4 cellular contexts compared by ENCODE assay signal in the genomic region with DNA sequence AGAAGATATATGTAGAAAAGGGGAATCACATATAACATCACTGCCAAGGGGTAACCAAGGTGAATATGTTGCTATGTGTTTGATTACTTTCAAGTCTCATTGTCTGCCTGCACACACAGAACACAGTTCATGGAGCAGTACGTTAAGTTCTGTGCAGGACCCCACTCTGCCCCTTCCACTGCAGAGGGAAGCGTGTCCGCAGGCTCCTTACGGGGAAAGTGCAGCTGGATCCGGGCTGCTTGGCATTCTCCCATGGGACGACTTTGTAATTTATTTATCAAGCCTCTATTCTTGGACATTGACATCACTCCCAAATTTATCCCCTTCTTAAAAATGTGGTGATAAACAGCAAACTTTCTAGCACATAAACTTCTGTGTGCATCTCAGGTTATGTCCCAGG.
"Had no signal": no experiment of that assay in that cellular context is flagged by ENCODE, and none has a peak within 500 bp of the region (broad histone marks: within the 10 kb centered on the region; RNA-seq: fewer than 3 reads in every experiment).

No MANE protein-coding gene starts in this region.

- ATAC-seq: GM23338 had no signal

- DNase-seq: H9, HCEC 1CT, IMR-90 had no signal

- H3K4me3 ChIP-seq: GM23338 had no signal
